ENCODE assay signal across 31 cellular contexts in the genomic region with DNA sequence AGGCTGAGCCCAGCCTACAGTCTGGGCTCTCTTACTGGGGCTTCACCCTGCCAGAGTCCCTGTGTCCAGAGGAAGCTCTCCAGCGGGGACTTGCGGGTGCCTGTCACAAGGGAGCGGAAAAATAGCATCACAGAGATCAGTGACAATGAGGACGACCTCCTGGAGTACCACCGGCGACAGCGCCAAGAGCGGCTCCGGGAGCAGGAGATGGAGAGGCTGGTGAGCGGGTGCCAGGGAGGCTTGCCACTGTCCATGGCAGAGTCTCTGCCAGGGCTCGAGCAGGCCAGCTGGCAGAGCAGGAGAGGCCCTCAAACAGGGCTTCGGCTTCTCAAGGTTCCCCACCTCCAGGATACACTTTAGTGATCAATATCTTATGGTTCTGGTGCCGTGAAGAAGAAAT. TPM values are rescaled to one million over a fixed set of nuclear protein-coding genes. Genes with fewer than 3 reads are reported as not detected.
DNase-seq lines count a peak whose midpoint lies in the region; ATAC-seq and TF ChIP-seq lines count a peak whose summit lies in the region.
"Had no signal": no experiment of that assay in that cellular context is flagged by ENCODE, and none has a peak within 500 bp of the region (broad histone marks: within the 10 kb centered on the region; RNA-seq: fewer than 3 reads in every experiment).

No MANE protein-coding gene starts in this region.

- TF ChIP-seq EP300 in transverse colon (IDR thresholded peaks at IDR 0.05; ENCODE audit: low read depth), result no peak

- H3K27ac ChIP-seq in caudate nucleus (ENCODE audit: low read depth, low read length) (peak overlapping the region; percentile 86), transverse colon (no peak overlapping the region)
- H3K27ac ChIP-seq: suprapubic skin, vagina had no signal

- no peaks in the 10 kb centered on the region for H3K36me3 ChIP-seq in transverse colon

- H3K9me3 ChIP-seq in transverse colon, result no peaks in the 10 kb centered on the region
- H3K9me3 ChIP-seq: sigmoid colon, suprapubic skin, vagina had no signal

- DNase-seq in Ammon's horn (ENCODE audit: low spot score), result peak; percentile 59
- peak in 29 of 61 donors; percentile 15 to 93 (median 45) for DNase-seq in caudate nucleus (lab: John Stamatoyannopoulos, UW)
- peak; percentile 77 for DNase-seq in left cardiac atrium
- peak; percentile 69 for DNase-seq in pons (ENCODE audit: low spot score)
- DNase-seq in activated CD4-positive, CD25-positive, alpha-beta regulatory T cell (lab: John Stamatoyannopoulos, UW), result no peak
- DNase-seq in transverse colon, result no peak
- DNase-seq in RPMI8226, result no peak
- DNase-seq: activated CD4-positive, alpha-beta memory T cell treated with anti-CD3 and anti-CD28 coated beads for 36 hours; activated CD4-positive, CD25-positive, alpha-beta regulatory T cell treated with anti-CD3 and anti-CD28 coated beads, Interleukin-2, amount 50 U/mL, for 72 hours; activated CD8-positive, alpha-beta memory T cell treated with anti-CD3 and anti-CD28 coated beads, Interleukin-2, amount 50 U/mL, for 4 hours; activated naive CD4-positive, alpha-beta T cell treated with anti-CD3 and anti-CD28 coated beads for 36 hours; CD8-positive, alpha-beta T cell; dermis blood vessel endothelial cell; DMS153; NCI-H1092 treated with DMSO at 0.1 percent for 48 hours; NCI-H1930; NCI-H345; NCI-H748 treated with DMSO at 0.1 percent for 48 hours; sigmoid colon; stimulated activated CD4-positive, alpha-beta T cell treated with anti-CD3 and anti-CD28 coated beads, Interleukin-4, amount 100 ng/mL, for 4 hours had no signal

- H3K27me3 ChIP-seq in transverse colon, result no peaks in the 10 kb centered on the region
- H3K27me3 ChIP-seq: sigmoid colon, suprapubic skin, vagina had no signal

- H3K4me1 ChIP-seq in transverse colon, result peaks cover 9 to 45% (median 38%) of the 10 kb centered on the region in 4 donors

- TF ChIP-seq CTCF in transverse colon (IDR thresholded peaks at IDR 0.05), result no peak

- intact Hi-C loops in left cardiac atrium (cut with DNase I), result no loop called here
- intact Hi-C loops in transverse colon (cut with DNase I; ENCODE audit: low total_unique reads), result no loop called here

- 83 to 84% methylated on average over 5 to 13 of the region's 13 CpGs for WGBS in transverse colon (ENCODE audit: low coverage in 1 of 2), 2 donors

- ATAC-seq in left cardiac atrium (peak; percentile 55 to 76), HG03095 (IDR thresholded peaks at IDR 0.05; ENCODE audit: unreplicated experiment) (no peak)
- ATAC-seq: CD8-positive, alpha-beta T cell; stimulated activated memory B cell treated with anti-CD40 and anti-IgM and Interleukin-4, amounts not matched to agents 10 μg/mL and 1 μg/mL and 100 μg/mL, for 72 hours had no signal

- TF ChIP-seq POLR2A in transverse colon (IDR thresholded peaks at IDR 0.05), result no peak

- no peak overlapping the region for H3K4me3 ChIP-seq in transverse colon
- H3K4me3 ChIP-seq: sigmoid colon, suprapubic skin, vagina had no signal

- in situ Hi-C loops in transverse colon (cut with MboI; ENCODE audit: low pct_ligation_motif_present in 1 of 4, low pct_unique_long_range_greater_than_20kb in 1 of 4, low sequenced_read_pairs in 3 of 4), result no loop called here

RNA-seq across cellular contexts. Expression of a gene that starts 21.0 kb away (rescaled TPM):
- total RNA-seq in left cardiac atrium, result 100 to 1,000 TPM; 108 to 159 TPM
- total RNA-seq in transverse colon, result 100 to 1,000 TPM in 2 of 4 donors, 10 to 100 TPM in 2; 92.6 to 276 (median 161) TPM

RNA-seq across cellular contexts. Expression of a gene that starts 51.0 kb away (rescaled TPM):
- total RNA-seq in left cardiac atrium (not detected), transverse colon (1 to 10 TPM in 2 of 4 donors, not detected in 2; 4.9 to 5.6 TPM)
- total RNA-seq: A172; activated CD4-positive, alpha-beta memory T cell treated with anti-CD3 and anti-CD28 coated beads for 36 hours; activated naive CD4-positive, alpha-beta T cell treated with anti-CD3 and anti-CD28 coated beads for 36 hours; activated T-helper 1 cell treated with anti-CD3 and anti-CD28 coated beads, Interleukin-12 subunit alpha, Interleukin-12 subunit beta, Interleukin-2, Interleukin-4 antibody, amounts not matched to agents 30 ng/mL and 10 ng/mL and 1 ng/mL, durations not matched to agents 14 hours and 24 hours and 36 hours; CD8-positive, alpha-beta T cell; dermis blood vessel endothelial cell; fibroblast of lung; H1; HT1080; lung microvascular endothelial cell; neural crest cell; sigmoid colon; suprapubic skin had no signal

RNA-seq across cellular contexts. Expression of a gene that starts 56.2 kb away (rescaled TPM):
- total RNA-seq in left cardiac atrium (100 to 1,000 TPM in 1 of 2 donors, 10 to 100 TPM in 1; 98.2 to 129 TPM), transverse colon (10 to 100 TPM; 27.9 to 80.3 (median 61.0) TPM)

Comparison
In these comparisons a context has a peak if more than half of its experiments do, and no peak if none do; other contexts are left out.
1. DNase-seq: peak in Ammon's horn (single experiment), left cardiac atrium (single experiment) and pons (single experiment); none in activated CD4-positive, CD25-positive, alpha-beta regulatory T cell (0 of 4), transverse colon (single experiment) and RPMI8226 (single experiment).